11 cellular contexts compared by ENCODE assay signal in the genomic region with DNA sequence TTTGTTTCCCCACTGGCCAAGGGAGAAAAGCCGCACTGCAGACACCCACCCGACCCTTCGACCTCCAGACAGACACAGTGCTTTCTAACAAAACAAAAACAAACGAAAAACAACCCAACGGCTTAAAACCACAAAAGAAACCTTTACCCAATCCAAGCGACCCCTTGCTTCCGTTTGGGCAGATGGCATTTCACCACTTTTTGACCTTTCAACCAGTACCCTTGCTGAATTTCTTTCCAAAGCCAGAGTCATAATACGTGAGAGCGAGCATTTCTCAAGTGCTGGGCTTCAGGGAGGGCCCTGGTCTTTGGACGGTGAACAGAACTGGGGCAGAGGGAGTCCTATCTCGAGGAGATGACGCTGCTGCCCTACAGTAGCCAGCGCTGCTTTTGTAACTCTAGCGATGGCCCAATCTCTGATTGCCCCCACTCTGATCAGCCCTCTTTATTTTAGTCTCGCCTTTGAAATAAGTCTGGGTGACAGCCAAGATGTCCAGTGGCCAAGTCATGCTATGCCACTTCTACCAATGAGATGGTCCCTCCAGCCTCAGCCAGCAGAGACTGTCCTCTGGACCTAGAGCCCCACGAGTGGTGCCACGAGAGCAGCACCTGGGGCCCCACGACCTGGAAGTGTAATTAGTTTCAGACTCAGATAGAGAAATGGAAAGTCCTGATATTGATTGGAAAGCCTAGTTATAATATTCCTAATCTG. TPM values are rescaled to one million over a fixed set of nuclear protein-coding genes. Genes with fewer than 3 reads are reported as not detected.
DNase-seq lines count a peak whose midpoint lies in the region; ATAC-seq and TF ChIP-seq lines count a peak whose summit lies in the region.
"Had no signal": no experiment of that assay in that cellular context is flagged by ENCODE, and none has a peak within 500 bp of the region (broad histone marks: within the 10 kb centered on the region; RNA-seq: fewer than 3 reads in every experiment).

No MANE protein-coding gene starts in this region.

- TF ChIP-seq CTCF in right lobe of liver (IDR thresholded peaks at IDR 0.05) (no peak), tibial artery (IDR thresholded peaks at IDR 0.05) (no peak)

- intact Hi-C loops in right lobe of liver (cut with DNase I) = no loop called here
- intact Hi-C loops in tibial artery (cut with DNase I; ENCODE audit: low total_unique reads) = no loop called here

- no peaks in the 10 kb centered on the region for H3K27me3 Mint-ChIP-seq in activated CD8-positive, alpha-beta memory T cell treated with anti-CD3 and anti-CD28 coated beads, Interleukin-2, amount 10 ng/mL, durations not matched to agents 7 days and 5 days
- no peaks in the 10 kb centered on the region for H3K27me3 Mint-ChIP-seq in activated naive CD8-positive, alpha-beta T cell treated with anti-CD3 and anti-CD28 coated beads for 36 hours
- H3K27me3 Mint-ChIP-seq: brain had no signal

- 14% methylated on average over 17 of the region's 18 CpGs for WGBS in right lobe of liver (ENCODE audit: insufficient coverage, low coverage, low lambda C conversion rate, missing lambda C conversion rate)

- no peaks in the 10 kb centered on the region for H3K27me3 ChIP-seq in right lobe of liver
- no peaks in the 10 kb centered on the region for H3K27me3 ChIP-seq in tibial artery

- peak; percentile 8 for ATAC-seq in activated CD8-positive, alpha-beta memory T cell treated with anti-CD3 and anti-CD28 coated beads, Interleukin-2, amount 10 ng/mL, durations not matched to agents 7 days and 5 days
- ATAC-seq in right lobe of liver = peak; percentile 75 to 88 (median 82)
- ATAC-seq in GM19324 (IDR thresholded peaks at IDR 0.05; ENCODE audit: low FRiP score, unreplicated experiment) = no peak

- TF ChIP-seq POLR2A in right lobe of liver (IDR thresholded peaks at IDR 0.05) = peak; percentile 91

- no peak for DNase-seq in activated CD8-positive, alpha-beta memory T cell treated with anti-CD3 and anti-CD28 coated beads, Interleukin-2, amount 10 ng/mL, durations not matched to agents 7 days and 5 days
- no peak for DNase-seq in activated CD8-positive, alpha-beta memory T cell treated with anti-CD3 and anti-CD28 coated beads, Interleukin-2, amount 50 U/mL, for 48 hours
- DNase-seq in activated naive CD8-positive, alpha-beta T cell treated with anti-CD3 and anti-CD28 coated beads for 36 hours = no peak
- DNase-seq in right lobe of liver (peak; percentile 85 to 96 (median 91)), tibial artery (no peak), HuH-7.5 (ENCODE audit: low spot score) (no peak), germinal center (ENCODE audit: low spot score) (no peak)
- DNase-seq: NCI-H446 treated with DMSO at 0.1 percent for 48 hours; stimulated activated naive CD4-positive, alpha-beta T cell treated with Interleukin-2 at 50 U/mL for 16 hours had no signal

- H3K9me3 ChIP-seq in right lobe of liver (no peaks in the 10 kb centered on the region), tibial artery (no peaks in the 10 kb centered on the region)

- no peaks in the 10 kb centered on the region for H3K36me3 ChIP-seq in right lobe of liver
- H3K36me3 ChIP-seq in tibial artery = no peaks in the 10 kb centered on the region

- H3K4me1 Mint-ChIP-seq in activated CD8-positive, alpha-beta memory T cell treated with anti-CD3 and anti-CD28 coated beads, Interleukin-2, amount 10 ng/mL, durations not matched to agents 7 days and 5 days = peaks cover 52% of the 10 kb centered on the region
- peaks cover 27% of the 10 kb centered on the region for H3K4me1 Mint-ChIP-seq in activated naive CD8-positive, alpha-beta T cell treated with anti-CD3 and anti-CD28 coated beads for 36 hours

- H3K36me3 Mint-ChIP-seq in activated CD8-positive, alpha-beta memory T cell treated with anti-CD3 and anti-CD28 coated beads, Interleukin-2, amount 10 ng/mL, durations not matched to agents 7 days and 5 days = peaks cover 2% of the 10 kb centered on the region
- H3K36me3 Mint-ChIP-seq in activated naive CD8-positive, alpha-beta T cell treated with anti-CD3 and anti-CD28 coated beads for 36 hours = no peaks in the 10 kb centered on the region
- H3K36me3 Mint-ChIP-seq: brain had no signal

- H3K4me1 ChIP-seq in right lobe of liver = peaks cover 0 to 35% (median 8%) of the 10 kb centered on the region in 4 donors
- H3K4me1 ChIP-seq in tibial artery = peaks cover 0 to 28% (median 11%) of the 10 kb centered on the region in 4 donors

- H3K4me3 Mint-ChIP-seq in activated CD8-positive, alpha-beta memory T cell treated with anti-CD3 and anti-CD28 coated beads, Interleukin-2, amount 10 ng/mL, durations not matched to agents 7 days and 5 days = peak overlapping the region; percentile 4
- no peak overlapping the region for H3K4me3 Mint-ChIP-seq in activated naive CD8-positive, alpha-beta T cell treated with anti-CD3 and anti-CD28 coated beads for 36 hours
- H3K4me3 Mint-ChIP-seq: brain had no signal

- H3K27ac Mint-ChIP-seq in activated CD8-positive, alpha-beta memory T cell treated with anti-CD3 and anti-CD28 coated beads, Interleukin-2, amount 10 ng/mL, durations not matched to agents 7 days and 5 days = peak overlapping the region; percentile 50
- H3K27ac Mint-ChIP-seq in activated naive CD8-positive, alpha-beta T cell treated with anti-CD3 and anti-CD28 coated beads for 36 hours = peak overlapping the region; percentile 34

- H3K4me3 ChIP-seq in right lobe of liver (peak overlapping the region; percentile 26 to 60 (median 56)), tibial artery (no peak overlapping the region)

- H3K9me3 Mint-ChIP-seq in activated CD8-positive, alpha-beta memory T cell treated with anti-CD3 and anti-CD28 coated beads, Interleukin-2, amount 10 ng/mL, durations not matched to agents 7 days and 5 days (ENCODE audit: low read depth) = no peaks in the 10 kb centered on the region
- H3K9me3 Mint-ChIP-seq in activated naive CD8-positive, alpha-beta T cell treated with anti-CD3 and anti-CD28 coated beads for 36 hours = no peaks in the 10 kb centered on the region

- H3K27ac ChIP-seq in right lobe of liver (peak overlapping the region; percentile 83 to 95 (median 90)), tibial artery (peak overlapping the region; percentile 50 to 69)

- CTCF ChIA-PET in activated CD8-positive, alpha-beta memory T cell treated with anti-CD3 and anti-CD28 coated beads, Interleukin-2, amount 10 ng/mL, durations not matched to agents 7 days and 5 days (lab: Charles Lee) = interaction anchor here (1.5 to 2.2 kb wide), 3 partner anchors 8 to 122 kb away, joined by 4 to 8 read pairs (median 6); no protein-coding TSS in a partner anchor

RNA-seq across cellular contexts. Expression of gene ADIPOR2, which starts 21.9 kb away (rescaled TPM):
- total RNA-seq in activated CD8-positive, alpha-beta memory T cell treated with anti-CD3 and anti-CD28 coated beads, Interleukin-2, amount 10 ng/mL, durations not matched to agents 7 days and 5 days = 10 to 100 TPM; 63.5 to 83.3 TPM
- total RNA-seq in activated naive CD8-positive, alpha-beta T cell treated with anti-CD3 and anti-CD28 coated beads for 36 hours = 10 to 100 TPM; 59.8 to 62.9 TPM
- 100 to 1,000 TPM in 1 of 6 experiments, 10 to 100 TPM in 5; 46.5 to 108 (median 59.8) TPM for total RNA-seq in right lobe of liver

RNA-seq across cellular contexts. Expression of gene WNT5B, which starts 40.0 kb away (rescaled TPM):
- total RNA-seq in activated CD8-positive, alpha-beta memory T cell treated with anti-CD3 and anti-CD28 coated beads, Interleukin-2, amount 10 ng/mL, durations not matched to agents 7 days and 5 days = 1 to 10 TPM in 1 of 2 experiments, under 1 TPM in 1; 0.70 to 5.8 TPM
- total RNA-seq in activated naive CD8-positive, alpha-beta T cell treated with anti-CD3 and anti-CD28 coated beads for 36 hours = under 1 TPM; 0.08 to 0.19 TPM
- total RNA-seq in right lobe of liver = 1 to 10 TPM in 4 of 6 experiments, under 1 TPM in 2; 0.43 to 8.1 (median 1.5) TPM

Comparison
In these comparisons a context has a peak if more than half of its experiments do, and no peak if none do; other contexts are left out.
1. DNase-seq: peak in right lobe of liver (3 of 3); none in activated CD8-positive, alpha-beta memory T cell treated with anti-CD3 and anti-CD28 coated beads, Interleukin-2, amount 10 ng/mL, durations not matched to agents 7 days and 5 days (single experiment), activated CD8-positive, alpha-beta memory T cell treated with anti-CD3 and anti-CD28 coated beads, Interleukin-2, amount 50 U/mL, for 48 hours (single experiment), activated naive CD8-positive, alpha-beta T cell treated with anti-CD3 and anti-CD28 coated beads for 36 hours (single experiment), tibial artery (0 of 2), HuH-7.5 (single experiment) and germinal center (single experiment).
2. H3K4me3 ChIP-seq: peak in right lobe of liver (3 of 3); none in tibial artery (0 of 2).